ENCODE assay signal across 8 cellular contexts in the genomic region with DNA sequence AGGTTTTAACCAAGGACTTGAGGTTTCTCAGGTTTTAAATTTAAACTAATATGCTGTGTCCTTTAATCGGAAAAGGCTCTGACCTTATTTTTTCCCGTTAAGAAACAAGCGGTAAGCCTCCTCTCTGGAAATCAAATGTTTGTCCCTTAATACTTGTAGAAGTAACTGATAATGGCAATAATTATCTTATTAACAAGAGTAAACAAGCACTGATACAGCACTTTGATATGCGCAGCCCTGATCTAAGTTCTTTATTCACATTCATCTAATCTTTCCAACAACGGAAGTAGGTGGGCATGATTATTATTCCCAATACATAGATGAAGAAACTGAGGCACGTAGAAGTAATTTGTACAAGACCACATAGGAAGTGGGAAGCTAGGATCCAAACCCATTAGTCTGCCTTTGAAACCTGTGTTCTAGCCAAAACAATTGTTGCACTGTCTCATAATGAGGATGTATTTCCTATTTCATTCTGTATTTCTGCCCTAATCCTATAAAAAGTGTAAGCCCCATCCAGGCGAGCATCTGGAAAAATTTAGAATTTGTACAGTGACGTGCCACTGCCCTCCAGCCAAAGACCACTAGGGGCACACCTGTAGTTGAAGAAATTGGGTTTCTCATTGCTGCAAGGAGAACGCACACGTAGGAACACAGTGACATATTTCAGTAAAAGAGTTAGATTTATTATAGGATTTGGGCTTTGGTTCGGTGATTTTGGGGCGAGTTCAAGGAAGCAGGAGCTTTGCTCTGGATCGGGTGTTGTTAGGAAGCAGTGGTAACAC. TPM values are rescaled to one million over a fixed set of nuclear protein-coding genes. Genes with fewer than 3 reads are reported as not detected.
DNase-seq lines count a peak whose midpoint lies in the region; ATAC-seq and TF ChIP-seq lines count a peak whose summit lies in the region.

No MANE protein-coding gene starts in this region.

- no peaks in the 10 kb centered on the region for H3K9me3 ChIP-seq in SU-DHL-6 (ENCODE audit: insufficient read depth, low read length)

- CTCF ChIA-PET in activated CD4-positive, alpha-beta T cell treated with anti-CD3 and anti-CD28 coated beads for 36 hours (lab: Charles Lee) = interaction anchor here (0.6 to 4.0 kb wide), 15 partner anchors 13 to 295 kb away, joined by 3 to 24 read pairs (median 3); partner anchors contain the start of genes EIF2S3 and KLHL15

- peak overlapping the region; percentile 53 for H3K9ac ChIP-seq in SU-DHL-6 (ENCODE audit: low read length)

- H3K79me2 ChIP-seq in SU-DHL-6 (ENCODE audit: insufficient read depth, low read length) = peaks cover 7% of the 10 kb centered on the region; the same call in 1 of the 2 replicates

- TF ChIP-seq CTCF in SU-DHL-6 (IDR thresholded peaks at IDR 0.05; ENCODE audit: insufficient read depth, low read length, poor library complexity, severe bottlenecking) (peak; percentile 51), foreskin keratinocyte (conservative IDR thresholded peaks at IDR 0.05) (peak; percentile 26)

- peak overlapping the region; percentile 80 for H3K27ac ChIP-seq in SU-DHL-6 (ENCODE audit: low read depth, low read length)
- H3K27ac ChIP-seq in foreskin keratinocyte = no peak overlapping the region

- H3K4me1 ChIP-seq in foreskin keratinocyte = no peaks in the 10 kb centered on the region

- H2AFZ ChIP-seq in SU-DHL-6 (ENCODE audit: low read depth, low read length, severe bottlenecking) = peak overlapping the region; percentile 92

- DNase-seq in activated CD4-positive, alpha-beta T cell treated with anti-CD3 and anti-CD28 coated beads for 36 hours = peak; percentile 22
- DNase-seq in activated CD4-positive, alpha-beta T cell treated with anti-CD3 and anti-CD28 coated beads for 1 hour = no peak
- no peak for DNase-seq in foreskin keratinocyte
- peak; percentile 22 for DNase-seq in stimulated activated CD8-positive, alpha-beta memory T cell treated with anti-CD3 and anti-CD28 coated beads, Interleukin-4, amount 100 ng/mL, for 48 hours
- no peak for DNase-seq in MV-4-11 (lab: John Stamatoyannopoulos, UW)

- H3K36me3 Mint-ChIP-seq in activated CD4-positive, alpha-beta T cell treated with anti-CD3 and anti-CD28 coated beads for 36 hours (ENCODE audit: low read depth) = no peaks in the 10 kb centered on the region

- no peak for ATAC-seq in activated CD4-positive, alpha-beta T cell treated with anti-CD3 and anti-CD28 coated beads for 36 hours
- ATAC-seq in foreskin keratinocyte (no peak), HG02938 (IDR thresholded peaks at IDR 0.05; ENCODE audit: unreplicated experiment) (no peak), GM21529 (IDR thresholded peaks at IDR 0.05; ENCODE audit: unreplicated experiment) (no peak)

- peak overlapping the region; percentile 83 for H3K27ac Mint-ChIP-seq in activated CD4-positive, alpha-beta T cell treated with anti-CD3 and anti-CD28 coated beads for 36 hours

- no peaks in the 10 kb centered on the region for H3K36me3 ChIP-seq in SU-DHL-6 (ENCODE audit: low read length)

- H3K27me3 ChIP-seq in SU-DHL-6 (ENCODE audit: low read length) = no peaks in the 10 kb centered on the region
- no peaks in the 10 kb centered on the region for H3K27me3 ChIP-seq in foreskin keratinocyte

- peak overlapping the region; percentile 54 for H3K4me3 ChIP-seq in SU-DHL-6 (ENCODE audit: insufficient read depth, low read length, poor library complexity, severe bottlenecking)

- no peaks in the 10 kb centered on the region for H3K9me2 ChIP-seq in SU-DHL-6 (replicated peaks; ENCODE audit: insufficient read depth, low read length)

- H3K4me1 Mint-ChIP-seq in activated CD4-positive, alpha-beta T cell treated with anti-CD3 and anti-CD28 coated beads for 36 hours = peaks cover 18% of the 10 kb centered on the region

- intact Hi-C loops in activated CD4-positive, alpha-beta T cell treated with anti-CD3 and anti-CD28 coated beads for 36 hours (cut with DNase I, micrococcal nuclease) = loop anchor here (1.0 to 10.0 kb wide), 9 partner anchors 44 to 1924 kb away; partner anchors contain the start of gene EIF2S3 (in 2 of the 2)

- no peaks in the 10 kb centered on the region for H3K27me3 Mint-ChIP-seq in activated CD4-positive, alpha-beta T cell treated with anti-CD3 and anti-CD28 coated beads for 36 hours

- H3F3A ChIP-seq in SU-DHL-6 (ENCODE audit: insufficient read depth) = peaks cover 15% of the 10 kb centered on the region; the same call in 1 of the 2 replicates

- peak overlapping the region; percentile 83 for H3K4me2 ChIP-seq in SU-DHL-6 (ENCODE audit: low read depth, low read length, poor library complexity, severe bottlenecking)

- POLR2A ChIA-PET in activated CD4-positive, alpha-beta T cell treated with anti-CD3 and anti-CD28 coated beads for 36 hours (lab: Charles Lee) = interaction anchor here (1.1 kb wide), 1 partner anchor 126 kb away, joined by 4 read pairs; the partner anchor contains the start of gene SAT1

- H3K4me3 Mint-ChIP-seq in activated CD4-positive, alpha-beta T cell treated with anti-CD3 and anti-CD28 coated beads for 36 hours = peak overlapping the region; percentile 61

- H3K9me3 Mint-ChIP-seq in activated CD4-positive, alpha-beta T cell treated with anti-CD3 and anti-CD28 coated beads for 36 hours (ENCODE audit: low read depth) = no peaks in the 10 kb centered on the region

- H4K20me1 ChIP-seq in SU-DHL-6 (ENCODE audit: low read depth, low read length) = no peaks in the 10 kb centered on the region

RNA-seq across cellular contexts. Expression of gene CXorf58, which starts 0.6 kb away (rescaled TPM):
- total RNA-seq in activated CD4-positive, alpha-beta T cell treated with anti-CD3 and anti-CD28 coated beads for 36 hours = under 1 TPM in 1 of 2 experiments, not detected in 1; 0.14 TPM
- 0.11 TPM in 1 of 2 replicates, not detected in the other for total RNA-seq in foreskin keratinocyte
- 0.04 TPM in 1 of 2 replicates, not detected in the other for polyA plus RNA-seq in foreskin keratinocyte

RNA-seq across cellular contexts. Expression of gene APOO, which starts 0.7 kb away (rescaled TPM):
- 10 to 100 TPM; 30.2 to 37.2 TPM for total RNA-seq in activated CD4-positive, alpha-beta T cell treated with anti-CD3 and anti-CD28 coated beads for 36 hours
- total RNA-seq in foreskin keratinocyte = 32.7 and 40.9 TPM in 2 replicates
- 29.3 and 35.4 TPM in 2 replicates for polyA plus RNA-seq in foreskin keratinocyte

Comparison
In these comparisons a context has a peak if more than half of its experiments do, and no peak if none do; other contexts are left out.
1. DNase-seq: peak in activated CD4-positive, alpha-beta T cell treated with anti-CD3 and anti-CD28 coated beads for 36 hours (single experiment) and stimulated activated CD8-positive, alpha-beta memory T cell treated with anti-CD3 and anti-CD28 coated beads, Interleukin-4, amount 100 ng/mL, for 48 hours (single experiment); none in activated CD4-positive, alpha-beta T cell treated with anti-CD3 and anti-CD28 coated beads for 1 hour (single experiment), foreskin keratinocyte (0 of 2) and MV-4-11 (single experiment).